In the genomic region with DNA sequence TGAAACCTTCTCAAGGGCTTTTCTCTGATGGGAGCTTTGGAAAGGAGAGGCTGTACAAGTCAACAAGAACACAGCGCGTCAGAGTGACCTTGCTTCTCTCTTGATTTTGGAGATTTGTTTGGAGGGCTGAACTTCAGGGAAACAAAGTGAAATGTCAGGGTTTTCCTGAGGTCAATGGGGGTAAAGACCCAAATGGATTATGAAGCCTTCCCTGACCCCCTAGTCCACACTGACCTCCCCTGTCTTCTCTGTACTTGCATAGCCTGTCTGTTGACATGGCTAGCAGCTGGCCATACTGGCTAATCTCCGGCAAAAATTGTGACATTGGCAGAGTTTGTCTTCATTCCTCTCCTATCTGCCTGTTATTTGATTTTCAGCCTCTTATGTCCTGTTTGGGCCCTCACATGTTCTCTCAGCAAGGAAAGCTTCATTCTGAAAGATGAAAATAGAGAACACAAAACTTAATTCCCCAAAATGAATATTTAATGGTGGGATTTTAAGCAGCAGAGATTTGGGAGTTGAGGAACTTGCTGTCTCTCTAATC, we compare ENCODE assay signal across 1 cellular context.
TF ChIP-seq lines count a peak whose summit lies in the region.

No MANE protein-coding gene starts in this region.

TF ChIP-seq in HepG2, 621 proteins besides CTCF, POLR2A, EP300 and RAD21 (continued from another document):
- TF ChIP-seq FOXO4 (CRISPR knock-in tag; conservative IDR thresholded peaks at IDR 0.05): no peak
- TF ChIP-seq ZNF605 (CRISPR knock-in tag; IDR thresholded peaks at IDR 0.05): 0 out of 2 replicates have a peak, but pooled peaks have one; percentile 16
- peak; percentile 70 for TF ChIP-seq BCL6 (CRISPR knock-in tag; IDR thresholded peaks at IDR 0.05)
- peak; percentile 88 for TF ChIP-seq HNRNPK (IDR thresholded peaks at IDR 0.05; ENCODE audit: low read depth, low read length, poor library complexity, severe bottlenecking)
- TF ChIP-seq, protein P1, sequence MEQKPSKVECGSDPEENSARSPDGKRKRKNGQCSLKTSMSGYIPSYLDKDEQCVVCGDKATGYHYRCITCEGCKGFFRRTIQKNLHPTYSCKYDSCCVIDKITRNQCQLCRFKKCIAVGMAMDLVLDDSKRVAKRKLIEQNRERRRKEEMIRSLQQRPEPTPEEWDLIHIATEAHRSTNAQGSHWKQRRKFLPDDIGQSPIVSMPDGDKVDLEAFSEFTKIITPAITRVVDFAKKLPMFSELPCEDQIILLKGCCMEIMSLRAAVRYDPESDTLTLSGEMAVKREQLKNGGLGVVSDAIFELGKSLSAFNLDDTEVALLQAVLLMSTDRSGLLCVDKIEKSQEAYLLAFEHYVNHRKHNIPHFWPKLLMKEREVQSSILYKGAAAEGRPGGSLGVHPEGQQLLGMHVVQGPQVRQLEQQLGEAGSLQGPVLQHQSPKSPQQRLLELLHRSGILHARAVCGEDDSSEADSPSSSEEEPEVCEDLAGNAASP (CRISPR knock-in tag; IDR thresholded peaks at IDR 0.05; ENCODE audit: borderline replicate concordance): peak; percentile 96; the same call in 1 of the 2 replicates
- no peak for TF ChIP-seq ZSCAN31 (CRISPR knock-in tag; IDR thresholded peaks at IDR 0.05; ENCODE audit: low read depth)
- no peak for TF ChIP-seq DNMT3B (CRISPR knock-in tag; conservative IDR thresholded peaks at IDR 0.05)
- no peak for TF ChIP-seq SOX6 (IDR thresholded peaks at IDR 0.05)
- TF ChIP-seq SOX6 (CRISPR knock-in tag; IDR thresholded peaks at IDR 0.05): peak; percentile 71
- TF ChIP-seq RFX3 (CRISPR knock-in tag; IDR thresholded peaks at IDR 0.05): no peak
- TF ChIP-seq FOXP1 (IDR thresholded peaks at IDR 0.05): no peak
- TF ChIP-seq FOXP1 (CRISPR knock-in tag; IDR thresholded peaks at IDR 0.05): peak; percentile 11; the same call in 1 of the 2 replicates
- peak; percentile 13; the same call in 1 of the 2 replicates for TF ChIP-seq FOSL2 (CRISPR knock-in tag; IDR thresholded peaks at IDR 0.05)
- peak; percentile 70; the same call in 1 of the 2 replicates for TF ChIP-seq ZNF317 (CRISPR knock-in tag; IDR thresholded peaks at IDR 0.05)
- TF ChIP-seq ZGPAT (CRISPR knock-in tag; IDR thresholded peaks at IDR 0.05): peak; percentile 62; the same call in 1 of the 2 replicates
- TF ChIP-seq FOXJ3 (CRISPR knock-in tag; IDR thresholded peaks at IDR 0.05; ENCODE audit: borderline replicate concordance): peak; percentile 58; the same call in 1 of the 2 replicates
- no peak for TF ChIP-seq TAF1 (CRISPR knock-in tag; IDR thresholded peaks at IDR 0.05)
- TF ChIP-seq ISX (CRISPR knock-in tag; conservative IDR thresholded peaks at IDR 0.05): no peak
- TF ChIP-seq AHDC1 (CRISPR knock-in tag; IDR thresholded peaks at IDR 0.05; ENCODE audit: borderline replicate concordance): peak; percentile 44; the same call in 1 of the 2 replicates
- no peak for TF ChIP-seq ZNF777 (CRISPR knock-in tag; IDR thresholded peaks at IDR 0.05)
- TF ChIP-seq, protein P2, sequence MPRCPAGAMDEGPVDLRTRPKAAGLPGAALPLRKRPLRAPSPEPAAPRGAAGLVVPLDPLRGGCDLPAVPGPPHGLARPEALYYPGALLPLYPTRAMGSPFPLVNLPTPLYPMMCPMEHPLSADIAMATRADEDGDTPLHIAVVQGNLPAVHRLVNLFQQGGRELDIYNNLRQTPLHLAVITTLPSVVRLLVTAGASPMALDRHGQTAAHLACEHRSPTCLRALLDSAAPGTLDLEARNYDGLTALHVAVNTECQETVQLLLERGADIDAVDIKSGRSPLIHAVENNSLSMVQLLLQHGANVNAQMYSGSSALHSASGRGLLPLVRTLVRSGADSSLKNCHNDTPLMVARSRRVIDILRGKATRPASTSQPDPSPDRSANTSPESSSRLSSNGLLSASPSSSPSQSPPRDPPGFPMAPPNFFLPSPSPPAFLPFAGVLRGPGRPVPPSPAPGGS (CRISPR knock-in tag; IDR thresholded peaks at IDR 0.05): no peak
- TF ChIP-seq TCF7 (IDR thresholded peaks at IDR 0.05; ENCODE audit: low read depth): no peak; the same call in 1 of the 2 replicates
- peak; percentile 28; the same call in 1 of the 3 replicates for TF ChIP-seq MXI1 (IDR thresholded peaks at IDR 0.05; ENCODE audit: borderline replicate concordance, low read depth, low read length)
